Comparison of ENCODE assay signal across 18 cellular contexts in genomic region chr12:3250576-3250975, GRCh38.
DNase-seq lines count a peak whose midpoint lies in the region; ATAC-seq, FAIRE-seq and TF ChIP-seq lines count a peak whose summit lies in the region.
"Had no signal": no experiment of that assay in that cellular context is flagged by ENCODE, and none has a peak within 500 bp of the region (broad histone marks: within the 10 kb centered on the region; RNA-seq: fewer than 3 reads in every experiment).

No MANE protein-coding gene starts in this region.

- peak; percentile 65 for ATAC-seq in Right ventricle myocardium superior (ENCODE audit: poor library complexity)
- ATAC-seq in right cardiac atrium = peak; percentile 42 to 57
- peak; percentile 62 for ATAC-seq in thoracic aorta (ENCODE audit: insufficient number of reproducible peaks, low FRiP score, low read depth)
- ATAC-seq: Panc1 had no signal

- no peak for FAIRE-seq in H54 (lab: Jason Lieb, UNC)
- FAIRE-seq: A204.1, GM12892 had no signal

- peaks cover 52 to 88% (median 79%) of the 10 kb centered on the region in 10 experiments for H3K4me1 ChIP-seq in BLaER1 treated with 17β-estradiol and CSF1 and Interleukin-3, amounts not matched to agents 10 nM and 100 nM
- peaks cover 52% of the 10 kb centered on the region for H3K4me1 ChIP-seq in right cardiac atrium (ENCODE audit: control insufficient read depth, insufficient read depth, low read length)
- peaks cover 29 to 63% of the 10 kb centered on the region in 2 donors for H3K4me1 ChIP-seq in thoracic aorta (ENCODE audit: control insufficient read depth in 1 of 2, low read depth in 2 of 2)
- H3K4me1 ChIP-seq: Caco-2 had no signal

- TF ChIP-seq POLR2A in H54 (IDR thresholded peaks at IDR 0.05; ENCODE audit: low read depth, low read length) = no peak

- peaks cover 0 to 6% (median 0%) of the 10 kb centered on the region in 11 experiments; a peak in 4 of 22 replicates for H3K9me3 ChIP-seq in BLaER1 treated with 17β-estradiol and CSF1 and Interleukin-3, amounts not matched to agents 10 nM and 100 nM (replicated peaks in 1 of 11)
- H3K9me3 ChIP-seq in right cardiac atrium (ENCODE audit: control insufficient read depth, low read length) (no peaks in the 10 kb centered on the region), thoracic aorta (no peaks in the 10 kb centered on the region)
- H3K9me3 ChIP-seq: Caco-2 had no signal

- H3K9ac ChIP-seq in BLaER1 treated with 17β-estradiol and CSF1 and Interleukin-3, amounts not matched to agents 10 nM and 100 nM = peak overlapping the region in 8 of 11 experiments; percentile 49 to 77 (median 68); a peak in 15 of 22 replicates

- no peaks in the 10 kb centered on the region for H4K20me1 ChIP-seq in BLaER1 treated with 17β-estradiol and CSF1 and Interleukin-3, amounts not matched to agents 10 nM and 100 nM

- peaks cover 0 to under 1% (median 0%) of the 10 kb centered on the region in 11 experiments; a peak in 2 of 22 replicates for H3K36me3 ChIP-seq in BLaER1 treated with 17β-estradiol and CSF1 and Interleukin-3, amounts not matched to agents 10 nM and 100 nM
- no peaks in the 10 kb centered on the region for H3K36me3 ChIP-seq in thoracic aorta

- peak; percentile 84 for DNase-seq in Right ventricle myocardium superior
- peak; percentile 50 to 80 (median 75) for DNase-seq in right cardiac atrium
- DNase-seq in thoracic aorta (ENCODE audit: low spot score) = peak; percentile 56
- DNase-seq in stimulated activated CD4-positive, alpha-beta T cell treated with anti-CD3 and anti-CD28 coated beads, Interleukin-4, amount 100 ng/mL, for 24 hours = no peak
- DNase-seq in NK-92 treated with Interleukin-12 subunit alpha and Interleukin-12 subunit beta, amount 100 ng/mL, for 24 hours (lab: John Stamatoyannopoulos, UW) = no peak
- no peak for DNase-seq in H54 (ENCODE audit: insufficient read length, low spot score)
- DNase-seq in NCI-H1417 treated with DMSO at 0.1 percent for 48 hours (lab: John Stamatoyannopoulos, UW) = no peak
- DNase-seq: Caco-2; CD4-positive, CD25-positive, alpha-beta regulatory T cell; DMS153; GOT3; NCI-H187 treated with DMSO at 0.1 percent for 48 hours; NCI-H2171 treated with DMSO at 0.1 percent for 48 hours; NCI-H510A had no signal

- H3K27ac ChIP-seq in BLaER1 treated with 17β-estradiol and CSF1 and Interleukin-3, amounts not matched to agents 10 nM and 100 nM = peak overlapping the region in 9 of 11 experiments; percentile 58 to 93 (median 86); a peak in 19 of 22 replicates
- H3K27ac ChIP-seq in right cardiac atrium (ENCODE audit: low read length) = peak overlapping the region; percentile 94
- peak overlapping the region; percentile 82 to 95 for H3K27ac ChIP-seq in thoracic aorta

- H3K4me3 ChIP-seq in BLaER1 treated with 17β-estradiol and CSF1 and Interleukin-3, amounts not matched to agents 10 nM and 100 nM = peak overlapping the region in 1 of 10 experiments; percentile 13; a peak in 1 of 20 replicates
- no peak overlapping the region for H3K4me3 ChIP-seq in right cardiac atrium (ENCODE audit: low read length)
- H3K4me3 ChIP-seq in thoracic aorta = no peak overlapping the region

- intact Hi-C loops in Right ventricle myocardium superior (cut with DNase I) = no loop called here
- intact Hi-C loops in right cardiac atrium (cut with DNase I) = no loop called here

- peak overlapping the region; percentile 65 to 97 (median 87) for H3K4me2 ChIP-seq in BLaER1 treated with 17β-estradiol and CSF1 and Interleukin-3, amounts not matched to agents 10 nM and 100 nM

- H3K27me3 ChIP-seq in BLaER1 treated with 17β-estradiol and CSF1 and Interleukin-3, amounts not matched to agents 10 nM and 100 nM = no peaks in the 10 kb centered on the region
- H3K27me3 ChIP-seq in right cardiac atrium (ENCODE audit: control insufficient read depth, insufficient read depth) (no peaks in the 10 kb centered on the region), thoracic aorta (replicated peaks; ENCODE audit: insufficient read depth) (no peaks in the 10 kb centered on the region)

- no peak for TF ChIP-seq CTCF in thoracic aorta (IDR thresholded peaks at IDR 0.05)

- whole genome bisulfite sequencing in right cardiac atrium = 68% methylated on average over 8 of the region's 8 CpGs

Comparison
In these comparisons a context has a peak if more than half of its experiments do, and no peak if none do; other contexts are left out.
1. DNase-seq: peak in Right ventricle myocardium superior (single experiment), right cardiac atrium (3 of 3) and thoracic aorta (single experiment); none in stimulated activated CD4-positive, alpha-beta T cell treated with anti-CD3 and anti-CD28 coated beads, Interleukin-4, amount 100 ng/mL, for 24 hours (single experiment), NK-92 treated with Interleukin-12 subunit alpha and Interleukin-12 subunit beta, amount 100 ng/mL, for 24 hours (single experiment), H54 (single experiment) and NCI-H1417 treated with DMSO at 0.1 percent for 48 hours (single experiment).
2. Peak in every context shown above with its lines, with median percentiles within 50 percentile points of each other: H3K27ac ChIP-seq and ATAC-seq.